In genomic region chr10:98967601-98968000, GRCh38 we compare ENCODE assay signal across 11 cellular contexts.
"Had no signal": no experiment of that assay in that cellular context is flagged by ENCODE, and none has a peak within 500 bp of the region (broad histone marks: within the 10 kb centered on the region; RNA-seq: fewer than 3 reads in every experiment).

No MANE protein-coding gene starts in this region.

- H3K4me1 ChIP-seq: heart right ventricle, upper lobe of right lung had no signal

- H3K27me3 ChIP-seq: heart right ventricle, upper lobe of right lung had no signal

- H3K27ac ChIP-seq: heart right ventricle, upper lobe of right lung had no signal

- ATAC-seq: heart right ventricle; natural killer cell; SK-N-SH treated with all-trans-retinoic acid at 6 μM for 48 hours; stimulated activated naive B cell treated with anti-CD40 and anti-IgM and Interleukin-4, amounts not matched to agents 10 μg/mL and 1 μg/mL and 100 μg/mL, for 72 hours; upper lobe of right lung had no signal

- H3K4me3 ChIP-seq: heart right ventricle, skin epidermis, upper lobe of right lung had no signal

- H3K9me3 ChIP-seq: heart right ventricle, upper lobe of right lung had no signal

- DNase-seq: activated B cell treated with CpG ODN at 0.5 μM for 24 hours; activated CD4-positive, alpha-beta T cell treated with anti-CD3 and anti-CD28 coated beads, Interleukin-2, amount 10 ng/mL, durations not matched to agents 7 days and 5 days; activated CD8-positive, alpha-beta memory T cell treated with anti-CD3 and anti-CD28 coated beads for 24 hours; activated naive CD4-positive, alpha-beta T cell treated with anti-CD3 and anti-CD28 coated beads, Interleukin-2, amount 10 ng/mL, durations not matched to agents 7 days and 5 days; heart right ventricle; natural killer cell; posterior cingulate gyrus; stimulated activated naive B cell treated with anti-CD40 and anti-IgM and Interleukin-4, amounts not matched to agents 10 μg/mL and 1 μg/mL and 100 μg/mL, for 72 hours; upper lobe of right lung had no signal

- H3K36me3 ChIP-seq: heart right ventricle, upper lobe of right lung had no signal
